In genomic region chr17:81097134-81097942, GRCh38 we compare ENCODE assay signal across 8 cellular contexts.
DNase-seq lines count a peak whose midpoint lies in the region; ATAC-seq and TF ChIP-seq lines count a peak whose summit lies in the region.

No MANE protein-coding gene starts in this region.

- H3K4me2 ChIP-seq in neural cell (ENCODE audit: low read length) = no peak overlapping the region

- H3K4me3 Mint-ChIP-seq in Calu3 (ENCODE audit: low read depth, unreplicated experiment) = peak overlapping the region; percentile 47
- H3K4me3 Mint-ChIP-seq in activated T-cell treated with anti-CD3 and anti-CD28 coated beads, Interleukin-2, amount 50 U/mL, for 72 hours = peak overlapping the region; percentile 24 to 46

- peak overlapping the region; percentile 78 for H3K9ac ChIP-seq in neural cell (ENCODE audit: low read length)

- peaks cover 33% of the 10 kb centered on the region for H3K4me1 Mint-ChIP-seq in Calu3 (ENCODE audit: low read depth, unreplicated experiment)
- peaks cover 32% of the 10 kb centered on the region for H3K4me1 Mint-ChIP-seq in activated T-cell treated with anti-CD3 and anti-CD28 coated beads, Interleukin-2, amount 50 U/mL, for 72 hours (ENCODE audit: low read depth)

- H3K9me3 ChIP-seq in neural cell (ENCODE audit: low read length) (no peaks in the 10 kb centered on the region), stomach (no peaks in the 10 kb centered on the region)

- H3K9me2 ChIP-seq in neural cell (ENCODE audit: insufficient read depth, low read length) = no peaks in the 10 kb centered on the region

- BruUV-seq in Calu3 (replicated peaks; lab: Mats Ljungman, UMichigan) = no TSS peak

- H3K27me3 ChIP-seq in neural cell (ENCODE audit: insufficient read depth, low read depth, low read length) (no peaks in the 10 kb centered on the region), stomach (no peaks in the 10 kb centered on the region)

- intact Hi-C loops in Calu3 (cut with micrococcal nuclease; ENCODE audit: unreplicated experiment) (loop anchor here (5.0 kb wide), 2 partner anchors 55 to 75 kb away; no protein-coding TSS in a partner anchor), stomach (cut with DNase I; ENCODE audit: low total_unique reads) (no loop called here)

- DNase-seq in Calu3 (peak; percentile 83), NCI-H82 (lab: John Stamatoyannopoulos, UW) (peak; percentile 78), fibroblast of peridontal ligament (ENCODE audit: extremely low read depth) (peak; percentile 80), stomach (peak; percentile 74), NCI-H1436 treated with DMSO at 0.1 percent for 48 hours (lab: John Stamatoyannopoulos, UW) (no peak)
- DNase-seq in activated T-cell treated with anti-CD3 and anti-CD28 coated beads, Interleukin-2, amount 50 U/mL, for 72 hours = peak; percentile 72 to 73

- TF ChIP-seq POLR2A in stomach (IDR thresholded peaks at IDR 0.05) = no peak

- H2AFZ ChIP-seq in neural cell (ENCODE audit: low read depth, low read length) = no peak overlapping the region

- H3K27me3 Mint-ChIP-seq in Calu3 (ENCODE audit: unreplicated experiment) = no peaks in the 10 kb centered on the region
- H3K27me3 Mint-ChIP-seq in activated T-cell treated with anti-CD3 and anti-CD28 coated beads, Interleukin-2, amount 50 U/mL, for 72 hours (ENCODE audit: low read depth) = no peaks in the 10 kb centered on the region

- peak overlapping the region; percentile 41 for H3K27ac Mint-ChIP-seq in Calu3 (ENCODE audit: unreplicated experiment)
- no peak overlapping the region for H3K27ac Mint-ChIP-seq in activated T-cell treated with anti-CD3 and anti-CD28 coated beads, Interleukin-2, amount 50 U/mL, for 72 hours

- H3K27ac ChIP-seq in neural cell (ENCODE audit: low read length) = peak overlapping the region; percentile 96
- peak overlapping the region; percentile 40 to 80 (median 77) for H3K27ac ChIP-seq in stomach

- H3K4me3 ChIP-seq in neural cell (ENCODE audit: low read length) (peak overlapping the region; percentile 18), stomach (peak overlapping the region in 1 of 4 donors; percentile 16)

- H3K9me3 Mint-ChIP-seq in Calu3 (ENCODE audit: low read depth, unreplicated experiment) = no peaks in the 10 kb centered on the region
- H3K9me3 Mint-ChIP-seq in activated T-cell treated with anti-CD3 and anti-CD28 coated beads, Interleukin-2, amount 50 U/mL, for 72 hours = no peaks in the 10 kb centered on the region

- no peaks in the 10 kb centered on the region for H3K79me2 ChIP-seq in neural cell (replicated peaks; ENCODE audit: insufficient read depth, low read length)

- TF ChIP-seq EP300 in neural cell (conservative IDR thresholded peaks at IDR 0.05; ENCODE audit: poor library complexity, severe bottlenecking) (no peak), stomach (IDR thresholded peaks at IDR 0.05) (no peak)

- H3K36me3 ChIP-seq in neural cell (ENCODE audit: insufficient read depth, low read length) (no peaks in the 10 kb centered on the region), stomach (peaks cover 12 to 31% (median 25%) of the 10 kb centered on the region in 4 donors)

- TF ChIP-seq RAD21 in neural cell (conservative IDR thresholded peaks at IDR 0.05) = peak; percentile 42

- TF ChIP-seq CTCF in Calu3 (IDR thresholded peaks at IDR 0.05; ENCODE audit: unreplicated experiment) = peak; percentile 83
- TF ChIP-seq CTCF in neural cell (IDR thresholded peaks at IDR 0.05; ENCODE audit: poor library complexity, severe bottlenecking) = peak; percentile 56
- peak in 5 of 7 experiments; percentile 39 to 82 (median 52) for TF ChIP-seq CTCF in stomach (IDR thresholded peaks at IDR 0.05)

- CTCF ChIA-PET in Calu3 (lab: Charles Lee) = interaction anchor here (0.6 to 2.1 kb wide), 13 partner anchors 22 to 719 kb away, joined by 3 to 39 read pairs (median 5); no protein-coding TSS in a partner anchor

- H3K4me1 ChIP-seq in stomach = peaks cover 41 to 76% (median 61%) of the 10 kb centered on the region in 4 donors

- ATAC-seq in activated T-cell treated with anti-CD3 and anti-CD28 coated beads, Interleukin-2, amount 50 U/mL, for 72 hours (replicated peaks in 1 of 2) = peak; percentile 6 to 25
- ATAC-seq in GM21423 (IDR thresholded peaks at IDR 0.05; ENCODE audit: unreplicated experiment) = no peak

- H3F3A ChIP-seq in neural cell (ENCODE audit: insufficient read depth, low read length, poor library complexity, severe bottlenecking) = peaks cover 11% of the 10 kb centered on the region

- 17 to 30% (median 23%) methylated on average over 17 to 31 of the region's 31 CpGs for WGBS in stomach, 5 donors

- peaks cover 35% of the 10 kb centered on the region for H3K36me3 Mint-ChIP-seq in Calu3 (ENCODE audit: insufficient read depth, unreplicated experiment)
- H3K36me3 Mint-ChIP-seq in activated T-cell treated with anti-CD3 and anti-CD28 coated beads, Interleukin-2, amount 50 U/mL, for 72 hours (ENCODE audit: insufficient read depth in 2 of 2) = no peaks in the 10 kb centered on the region

- no peaks in the 10 kb centered on the region for H4K20me1 ChIP-seq in neural cell (ENCODE audit: insufficient read depth)

TF ChIP-seq in neural cell, 6 proteins besides CTCF, POLR2A, EP300 and RAD21:
- TF ChIP-seq EZH2 (IDR thresholded peaks at IDR 0.05; ENCODE audit: borderline replicate concordance, insufficient read depth, low read length, poor library complexity, severe bottlenecking) (no peak), SMC3 (conservative IDR thresholded peaks at IDR 0.05; ENCODE audit: poor library complexity) (peak; percentile 55), REST (IDR thresholded peaks at IDR 0.05; ENCODE audit: borderline replicate concordance) (no peak), TAF1 (IDR thresholded peaks at IDR 0.05; ENCODE audit: low read depth) (no peak)
